1 cellular context compared by ENCODE assay signal in the genomic region with DNA sequence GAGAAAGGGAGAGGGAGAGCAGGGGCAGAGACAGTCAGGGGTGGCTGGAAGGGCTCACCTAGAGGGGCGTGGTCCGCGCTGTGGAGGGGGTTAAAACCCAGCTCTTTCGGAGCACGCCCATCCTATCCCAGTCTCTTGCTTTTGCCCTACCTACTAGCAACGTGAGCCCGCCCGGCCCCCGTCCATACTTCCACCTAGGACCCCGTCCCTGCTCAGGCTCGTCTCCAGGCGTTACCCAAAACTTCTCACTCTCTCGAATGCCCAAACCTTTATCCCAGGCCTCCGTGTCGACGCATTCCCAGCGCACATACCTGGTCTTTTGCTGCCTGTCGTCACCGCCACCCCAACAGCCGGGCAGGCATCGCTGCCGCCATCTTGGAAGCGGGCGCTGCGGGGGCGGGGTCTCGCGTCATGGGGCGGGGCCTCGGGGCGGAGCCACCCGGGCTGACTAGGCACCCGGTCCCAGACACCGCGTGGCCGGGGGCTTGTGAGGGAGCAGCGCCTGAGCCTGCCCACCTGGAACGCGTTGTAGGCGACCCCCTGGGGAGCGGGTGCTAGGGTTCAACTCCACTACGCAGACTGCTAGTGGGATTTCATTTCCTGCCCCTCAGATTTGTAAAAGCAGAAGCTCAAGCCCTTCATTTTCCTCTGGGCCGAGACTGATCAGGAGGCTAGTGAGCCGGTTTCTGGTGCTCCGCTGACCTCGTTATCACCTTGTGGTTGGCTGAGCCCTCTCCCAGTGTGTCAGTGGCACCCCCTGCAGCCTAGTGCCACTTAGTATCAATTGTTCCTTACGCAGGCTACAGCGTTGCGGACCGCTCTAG.
A peak's percentile ranks its signal among the peaks of the same experiment; 100 is the strongest.
TF ChIP-seq lines count a peak whose summit lies in the region.

A gene (minus strand): TSS at position 396 of the 824 bp plus-strand sequence. CDS start 1,447 bp downstream, outside the sequence.

TF ChIP-seq in K562, 482 proteins besides CTCF, POLR2A, EP300 and RAD21 (continued from another document and continues in another):
- no peak for TF ChIP-seq ZNF668 (CRISPR knock-in tag; IDR thresholded peaks at IDR 0.05)
- TF ChIP-seq EP400 (IDR thresholded peaks at IDR 0.05): peak; percentile 98
- no peak for TF ChIP-seq NCOA2 (IDR thresholded peaks at IDR 0.05; ENCODE audit: partially characterized antibody in 2 of 2)
- TF ChIP-seq, protein P1, sequence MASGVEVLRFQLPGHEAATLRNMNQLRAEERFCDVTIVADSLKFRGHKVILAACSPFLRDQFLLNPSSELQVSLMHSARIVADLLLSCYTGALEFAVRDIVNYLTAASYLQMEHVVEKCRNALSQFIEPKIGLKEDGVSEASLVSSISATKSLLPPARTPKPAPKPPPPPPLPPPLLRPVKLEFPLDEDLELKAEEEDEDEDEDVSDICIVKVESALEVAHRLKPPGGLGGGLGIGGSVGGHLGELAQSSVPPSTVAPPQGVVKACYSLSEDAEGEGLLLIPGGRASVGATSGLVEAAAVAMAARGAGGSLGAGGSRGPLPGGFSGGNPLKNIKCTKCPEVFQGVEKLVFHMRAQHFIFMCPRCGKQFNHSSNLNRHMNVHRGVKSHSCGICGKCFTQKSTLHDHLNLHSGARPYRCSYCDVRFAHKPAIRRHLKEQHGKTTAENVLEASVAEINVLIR (CRISPR knock-in tag; IDR thresholded peaks at IDR 0.05): peak; percentile 44; the same call in 1 of the 2 replicates
- no peak for TF ChIP-seq SNRNP70 (optimal IDR thresholded peaks at IDR 0.05; ENCODE audit: low read depth, low read length)
- TF ChIP-seq, protein P2, sequence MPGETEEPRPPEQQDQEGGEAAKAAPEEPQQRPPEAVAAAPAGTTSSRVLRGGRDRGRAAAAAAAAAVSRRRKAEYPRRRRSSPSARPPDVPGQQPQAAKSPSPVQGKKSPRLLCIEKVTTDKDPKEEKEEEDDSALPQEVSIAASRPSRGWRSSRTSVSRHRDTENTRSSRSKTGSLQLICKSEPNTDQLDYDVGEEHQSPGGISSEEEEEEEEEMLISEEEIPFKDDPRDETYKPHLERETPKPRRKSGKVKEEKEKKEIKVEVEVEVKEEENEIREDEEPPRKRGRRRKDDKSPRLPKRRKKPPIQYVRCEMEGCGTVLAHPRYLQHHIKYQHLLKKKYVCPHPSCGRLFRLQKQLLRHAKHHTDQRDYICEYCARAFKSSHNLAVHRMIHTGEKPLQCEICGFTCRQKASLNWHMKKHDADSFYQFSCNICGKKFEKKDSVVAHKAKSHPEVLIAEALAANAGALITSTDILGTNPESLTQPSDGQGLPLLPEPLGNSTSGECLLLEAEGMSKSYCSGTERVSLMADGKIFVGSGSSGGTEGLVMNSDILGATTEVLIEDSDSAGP (CRISPR knock-in tag; IDR thresholded peaks at IDR 0.05): no peak
- peak; percentile 56; the same call in 1 of the 2 replicates for TF ChIP-seq ELF4 (CRISPR knock-in tag; IDR thresholded peaks at IDR 0.05)
- no peak for TF ChIP-seq HNRNPK (IDR thresholded peaks at IDR 0.05; ENCODE audit: low read depth, low read length, poor library complexity, severe bottlenecking)
- TF ChIP-seq, protein P3, sequence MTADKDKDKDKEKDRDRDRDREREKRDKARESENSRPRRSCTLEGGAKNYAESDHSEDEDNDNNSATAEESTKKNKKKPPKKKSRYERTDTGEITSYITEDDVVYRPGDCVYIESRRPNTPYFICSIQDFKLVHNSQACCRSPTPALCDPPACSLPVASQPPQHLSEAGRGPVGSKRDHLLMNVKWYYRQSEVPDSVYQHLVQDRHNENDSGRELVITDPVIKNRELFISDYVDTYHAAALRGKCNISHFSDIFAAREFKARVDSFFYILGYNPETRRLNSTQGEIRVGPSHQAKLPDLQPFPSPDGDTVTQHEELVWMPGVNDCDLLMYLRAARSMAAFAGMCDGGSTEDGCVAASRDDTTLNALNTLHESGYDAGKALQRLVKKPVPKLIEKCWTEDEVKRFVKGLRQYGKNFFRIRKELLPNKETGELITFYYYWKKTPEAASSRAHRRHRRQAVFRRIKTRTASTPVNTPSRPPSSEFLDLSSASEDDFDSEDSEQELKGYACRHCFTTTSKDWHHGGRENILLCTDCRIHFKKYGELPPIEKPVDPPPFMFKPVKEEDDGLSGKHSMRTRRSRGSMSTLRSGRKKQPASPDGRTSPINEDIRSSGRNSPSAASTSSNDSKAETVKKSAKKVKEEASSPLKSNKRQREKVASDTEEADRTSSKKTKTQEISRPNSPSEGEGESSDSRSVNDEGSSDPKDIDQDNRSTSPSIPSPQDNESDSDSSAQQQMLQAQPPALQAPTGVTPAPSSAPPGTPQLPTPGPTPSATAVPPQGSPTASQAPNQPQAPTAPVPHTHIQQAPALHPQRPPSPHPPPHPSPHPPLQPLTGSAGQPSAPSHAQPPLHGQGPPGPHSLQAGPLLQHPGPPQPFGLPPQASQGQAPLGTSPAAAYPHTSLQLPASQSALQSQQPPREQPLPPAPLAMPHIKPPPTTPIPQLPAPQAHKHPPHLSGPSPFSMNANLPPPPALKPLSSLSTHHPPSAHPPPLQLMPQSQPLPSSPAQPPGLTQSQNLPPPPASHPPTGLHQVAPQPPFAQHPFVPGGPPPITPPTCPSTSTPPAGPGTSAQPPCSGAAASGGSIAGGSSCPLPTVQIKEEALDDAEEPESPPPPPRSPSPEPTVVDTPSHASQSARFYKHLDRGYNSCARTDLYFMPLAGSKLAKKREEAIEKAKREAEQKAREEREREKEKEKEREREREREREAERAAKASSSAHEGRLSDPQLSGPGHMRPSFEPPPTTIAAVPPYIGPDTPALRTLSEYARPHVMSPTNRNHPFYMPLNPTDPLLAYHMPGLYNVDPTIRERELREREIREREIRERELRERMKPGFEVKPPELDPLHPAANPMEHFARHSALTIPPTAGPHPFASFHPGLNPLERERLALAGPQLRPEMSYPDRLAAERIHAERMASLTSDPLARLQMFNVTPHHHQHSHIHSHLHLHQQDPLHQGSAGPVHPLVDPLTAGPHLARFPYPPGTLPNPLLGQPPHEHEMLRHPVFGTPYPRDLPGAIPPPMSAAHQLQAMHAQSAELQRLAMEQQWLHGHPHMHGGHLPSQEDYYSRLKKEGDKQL (CRISPR knock-in tag; IDR thresholded peaks at IDR 0.05; ENCODE audit: borderline replicate concordance): no peak
- no peak for TF ChIP-seq ZNF3 (CRISPR knock-in tag; IDR thresholded peaks at IDR 0.05)
- peak in 1 of 2 experiments; percentile 17; a peak in 1 of 4 replicates for TF ChIP-seq TRIM24 (IDR thresholded peaks at IDR 0.05)
- no peak for TF ChIP-seq CCAR2 (IDR thresholded peaks at IDR 0.05; ENCODE audit: low read depth, low read length)
- TF ChIP-seq BHLHE40 (IDR thresholded peaks at IDR 0.05; ENCODE audit: low read length): no peak
- TF ChIP-seq KDM2B (CRISPR knock-in tag; IDR thresholded peaks at IDR 0.05): peak; percentile 84; the same call in 1 of the 2 replicates
- peak in 1 of 2 experiments; percentile 62; a peak in 2 of 4 replicates for TF ChIP-seq TEAD1 (CRISPR knock-in tag; IDR thresholded peaks at IDR 0.05)
- TF ChIP-seq, protein P4, sequence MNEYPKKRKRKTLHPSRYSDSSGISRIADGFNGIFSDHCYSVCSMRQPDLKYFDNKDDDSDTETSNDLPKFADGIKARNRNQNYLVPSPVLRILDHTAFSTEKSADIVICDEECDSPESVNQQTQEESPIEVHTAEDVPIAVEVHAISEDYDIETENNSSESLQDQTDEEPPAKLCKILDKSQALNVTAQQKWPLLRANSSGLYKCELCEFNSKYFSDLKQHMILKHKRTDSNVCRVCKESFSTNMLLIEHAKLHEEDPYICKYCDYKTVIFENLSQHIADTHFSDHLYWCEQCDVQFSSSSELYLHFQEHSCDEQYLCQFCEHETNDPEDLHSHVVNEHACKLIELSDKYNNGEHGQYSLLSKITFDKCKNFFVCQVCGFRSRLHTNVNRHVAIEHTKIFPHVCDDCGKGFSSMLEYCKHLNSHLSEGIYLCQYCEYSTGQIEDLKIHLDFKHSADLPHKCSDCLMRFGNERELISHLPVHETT (CRISPR knock-in tag; conservative IDR thresholded peaks at IDR 0.05 in 1 of 2, IDR thresholded peaks at IDR 0.05 in 1 of 2): no peak
- TF ChIP-seq ZNF12 (CRISPR knock-in tag; IDR thresholded peaks at IDR 0.05): no peak
- no peak; the same call in 1 of the 2 replicates for TF ChIP-seq PHB (CRISPR knock-in tag; IDR thresholded peaks at IDR 0.05)
- no peak for TF ChIP-seq HNRNPUL1 (IDR thresholded peaks at IDR 0.05; ENCODE audit: low read length)
- no peak for TF ChIP-seq ZNF561 (CRISPR knock-in tag; conservative IDR thresholded peaks at IDR 0.05)
- TF ChIP-seq HNRNPLL (IDR thresholded peaks at IDR 0.05; ENCODE audit: low read depth, low read length, poor library complexity, severe bottlenecking): peak; percentile 85
- TF ChIP-seq STAT5A (IDR thresholded peaks at IDR 0.05; ENCODE audit: borderline replicate concordance, low read length): no peak; the same call in 1 of the 2 replicates
- peak; percentile 81 for TF ChIP-seq ZFX (CRISPR knock-in tag; IDR thresholded peaks at IDR 0.05)
- no peak for TF ChIP-seq FIP1L1 (IDR thresholded peaks at IDR 0.05; ENCODE audit: low read depth, low read length, poor library complexity, severe bottlenecking)
- peak; percentile 47 for TF ChIP-seq RBBP5 (IDR thresholded peaks at IDR 0.05; ENCODE audit: borderline replicate concordance, insufficient read depth, low read length, poor library complexity, severe bottlenecking)
- TF ChIP-seq SMARCA5 (IDR thresholded peaks at IDR 0.05): no peak
- peak; percentile 47; the same call in 1 of the 2 replicates for TF ChIP-seq NR2C2 (CRISPR knock-in tag; IDR thresholded peaks at IDR 0.05)
- TF ChIP-seq NR2C2 (tag; IDR thresholded peaks at IDR 0.05): peak; percentile 89
- TF ChIP-seq, protein P5, sequence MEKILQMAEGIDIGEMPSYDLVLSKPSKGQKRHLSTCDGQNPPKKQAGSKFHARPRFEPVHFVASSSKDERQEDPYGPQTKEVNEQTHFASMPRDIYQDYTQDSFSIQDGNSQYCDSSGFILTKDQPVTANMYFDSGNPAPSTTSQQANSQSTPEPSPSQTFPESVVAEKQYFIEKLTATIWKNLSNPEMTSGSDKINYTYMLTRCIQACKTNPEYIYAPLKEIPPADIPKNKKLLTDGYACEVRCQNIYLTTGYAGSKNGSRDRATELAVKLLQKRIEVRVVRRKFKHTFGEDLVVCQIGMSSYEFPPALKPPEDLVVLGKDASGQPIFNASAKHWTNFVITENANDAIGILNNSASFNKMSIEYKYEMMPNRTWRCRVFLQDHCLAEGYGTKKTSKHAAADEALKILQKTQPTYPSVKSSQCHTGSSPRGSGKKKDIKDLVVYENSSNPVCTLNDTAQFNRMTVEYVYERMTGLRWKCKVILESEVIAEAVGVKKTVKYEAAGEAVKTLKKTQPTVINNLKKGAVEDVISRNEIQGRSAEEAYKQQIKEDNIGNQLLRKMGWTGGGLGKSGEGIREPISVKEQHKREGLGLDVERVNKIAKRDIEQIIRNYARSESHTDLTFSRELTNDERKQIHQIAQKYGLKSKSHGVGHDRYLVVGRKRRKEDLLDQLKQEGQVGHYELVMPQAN (IDR thresholded peaks at IDR 0.05; ENCODE audit: borderline replicate concordance): peak; percentile 91
- TF ChIP-seq ARID1B (IDR thresholded peaks at IDR 0.05): peak; percentile 56; the same call in 1 of the 2 replicates
- TF ChIP-seq PCBP2 (IDR thresholded peaks at IDR 0.05; ENCODE audit: low read depth, low read length, poor library complexity, severe bottlenecking): no peak
- no peak for TF ChIP-seq NEUROD1 (IDR thresholded peaks at IDR 0.05; ENCODE audit: borderline replicate concordance, low read depth, low read length, partially characterized antibody)
- no peak; the same call in 1 of the 2 replicates for TF ChIP-seq KLF1 (tag; IDR thresholded peaks at IDR 0.05)
- TF ChIP-seq, protein P6, sequence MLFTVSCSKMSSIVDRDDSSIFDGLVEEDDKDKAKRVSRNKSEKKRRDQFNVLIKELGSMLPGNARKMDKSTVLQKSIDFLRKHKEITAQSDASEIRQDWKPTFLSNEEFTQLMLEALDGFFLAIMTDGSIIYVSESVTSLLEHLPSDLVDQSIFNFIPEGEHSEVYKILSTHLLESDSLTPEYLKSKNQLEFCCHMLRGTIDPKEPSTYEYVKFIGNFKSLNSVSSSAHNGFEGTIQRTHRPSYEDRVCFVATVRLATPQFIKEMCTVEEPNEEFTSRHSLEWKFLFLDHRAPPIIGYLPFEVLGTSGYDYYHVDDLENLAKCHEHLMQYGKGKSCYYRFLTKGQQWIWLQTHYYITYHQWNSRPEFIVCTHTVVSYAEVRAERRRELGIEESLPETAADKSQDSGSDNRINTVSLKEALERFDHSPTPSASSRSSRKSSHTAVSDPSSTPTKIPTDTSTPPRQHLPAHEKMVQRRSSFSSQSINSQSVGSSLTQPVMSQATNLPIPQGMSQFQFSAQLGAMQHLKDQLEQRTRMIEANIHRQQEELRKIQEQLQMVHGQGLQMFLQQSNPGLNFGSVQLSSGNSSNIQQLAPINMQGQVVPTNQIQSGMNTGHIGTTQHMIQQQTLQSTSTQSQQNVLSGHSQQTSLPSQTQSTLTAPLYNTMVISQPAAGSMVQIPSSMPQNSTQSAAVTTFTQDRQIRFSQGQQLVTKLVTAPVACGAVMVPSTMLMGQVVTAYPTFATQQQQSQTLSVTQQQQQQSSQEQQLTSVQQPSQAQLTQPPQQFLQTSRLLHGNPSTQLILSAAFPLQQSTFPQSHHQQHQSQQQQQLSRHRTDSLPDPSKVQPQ (CRISPR knock-in tag; IDR thresholded peaks at IDR 0.05; ENCODE audit: borderline replicate concordance): no peak
- TF ChIP-seq, protein P7, sequence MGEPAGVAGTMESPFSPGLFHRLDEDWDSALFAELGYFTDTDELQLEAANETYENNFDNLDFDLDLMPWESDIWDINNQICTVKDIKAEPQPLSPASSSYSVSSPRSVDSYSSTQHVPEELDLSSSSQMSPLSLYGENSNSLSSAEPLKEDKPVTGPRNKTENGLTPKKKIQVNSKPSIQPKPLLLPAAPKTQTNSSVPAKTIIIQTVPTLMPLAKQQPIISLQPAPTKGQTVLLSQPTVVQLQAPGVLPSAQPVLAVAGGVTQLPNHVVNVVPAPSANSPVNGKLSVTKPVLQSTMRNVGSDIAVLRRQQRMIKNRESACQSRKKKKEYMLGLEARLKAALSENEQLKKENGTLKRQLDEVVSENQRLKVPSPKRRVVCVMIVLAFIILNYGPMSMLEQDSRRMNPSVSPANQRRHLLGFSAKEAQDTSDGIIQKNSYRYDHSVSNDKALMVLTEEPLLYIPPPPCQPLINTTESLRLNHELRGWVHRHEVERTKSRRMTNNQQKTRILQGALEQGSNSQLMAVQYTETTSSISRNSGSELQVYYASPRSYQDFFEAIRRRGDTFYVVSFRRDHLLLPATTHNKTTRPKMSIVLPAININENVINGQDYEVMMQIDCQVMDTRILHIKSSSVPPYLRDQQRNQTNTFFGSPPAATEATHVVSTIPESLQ (CRISPR knock-in tag; IDR thresholded peaks at IDR 0.05): 0 out of 2 replicates have a peak, but pooled peaks have one; percentile 72
- no peak for TF ChIP-seq ZNF384 (IDR thresholded peaks at IDR 0.05; ENCODE audit: low read depth, low read length)
